Comparison of ENCODE assay signal across 1 cellular context in genomic region chrX:123803331-123803983, GRCh38.
A peak's percentile ranks its signal among the peaks of the same experiment; 100 is the strongest.
TF ChIP-seq lines count a peak whose summit lies in the region.

No MANE protein-coding gene starts in this region.

TF ChIP-seq in HepG2, 621 proteins besides CTCF, POLR2A, EP300 and RAD21 (continued from another document):
- TF ChIP-seq ZNF609 (CRISPR knock-in tag; IDR thresholded peaks at IDR 0.05; ENCODE audit: borderline replicate concordance) (peak; percentile 86), FOXA3 (CRISPR knock-in tag; IDR thresholded peaks at IDR 0.05) (peak; percentile 84), SOX13 (IDR thresholded peaks at IDR 0.05) (peak; percentile 94), SOX13 (CRISPR knock-in tag; conservative IDR thresholded peaks at IDR 0.05 in 1 of 2, IDR thresholded peaks at IDR 0.05 in 1 of 2) (peak in 1 of 2 experiments; percentile 96; a peak in 2 of 4 replicates), ZBTB8A (CRISPR knock-in tag; IDR thresholded peaks at IDR 0.05; ENCODE audit: borderline replicate concordance, low read depth) (no peak), ZKSCAN5 (CRISPR knock-in tag; IDR thresholded peaks at IDR 0.05) (no peak), TAF15 (IDR thresholded peaks at IDR 0.05; ENCODE audit: low read depth, low read length, poor library complexity, severe bottlenecking) (no peak), ZNF557 (CRISPR knock-in tag; IDR thresholded peaks at IDR 0.05) (no peak), HNF4G (IDR thresholded peaks at IDR 0.05; ENCODE audit: borderline replicate concordance, low read depth, low read length) (0 out of 2 replicates have a peak, but pooled peaks have one; percentile 27), HNF4G (CRISPR knock-in tag; IDR thresholded peaks at IDR 0.05; ENCODE audit: borderline replicate concordance, low read depth) (no peak), HOXA3 (CRISPR knock-in tag; IDR thresholded peaks at IDR 0.05) (peak; percentile 67; the same call in 1 of the 2 replicates), DPF2 (CRISPR knock-in tag; IDR thresholded peaks at IDR 0.05; ENCODE audit: borderline replicate concordance, low read depth) (peak; percentile 80), YEATS2 (CRISPR knock-in tag; IDR thresholded peaks at IDR 0.05; ENCODE audit: borderline replicate concordance) (peak; percentile 54; the same call in 1 of the 2 replicates), KDM2A (CRISPR knock-in tag; IDR thresholded peaks at IDR 0.05; ENCODE audit: borderline replicate concordance, low read depth) (no peak), GABPA (IDR thresholded peaks at IDR 0.05; ENCODE audit: low read depth, low read length) (no peak), GABPA (CRISPR knock-in tag; IDR thresholded peaks at IDR 0.05; ENCODE audit: low read depth) (peak; percentile 31; the same call in 1 of the 2 replicates), ZNF792 (CRISPR knock-in tag; IDR thresholded peaks at IDR 0.05) (peak; percentile 79; the same call in 1 of the 2 replicates), SALL2 (CRISPR knock-in tag; IDR thresholded peaks at IDR 0.05) (no peak), PATZ1 (CRISPR knock-in tag; IDR thresholded peaks at IDR 0.05) (0 out of 2 replicates have a peak, but pooled peaks have one; percentile 18), NONO (IDR thresholded peaks at IDR 0.05) (no peak), NONO (CRISPR knock-in tag; conservative IDR thresholded peaks at IDR 0.05) (peak; percentile 46; the same call in 1 of the 2 replicates), ZBTB34 (CRISPR knock-in tag; IDR thresholded peaks at IDR 0.05) (0 out of 2 replicates have a peak, but pooled peaks have one; percentile 65), ATF4 (CRISPR knock-in tag; IDR thresholded peaks at IDR 0.05) (peak in 1 of 2 experiments; percentile 72; a peak in 2 of 4 replicates), ZFX (CRISPR knock-in tag; IDR thresholded peaks at IDR 0.05; ENCODE audit: low read depth) (peak; percentile 73; the same call in 1 of the 2 replicates), ZBTB7B (CRISPR knock-in tag; IDR thresholded peaks at IDR 0.05) (0 out of 2 replicates have a peak, but pooled peaks have one; percentile 19), ZNF710 (CRISPR knock-in tag; IDR thresholded peaks at IDR 0.05; ENCODE audit: borderline replicate concordance) (peak; percentile 83), REPIN1 (CRISPR knock-in tag; IDR thresholded peaks at IDR 0.05; ENCODE audit: borderline replicate concordance, low read depth) (no peak), KLF16 (CRISPR knock-in tag; IDR thresholded peaks at IDR 0.05) (peak in 1 of 2 experiments; percentile 41; a peak in 1 of 4 replicates), SUZ12 (IDR thresholded peaks at IDR 0.05; ENCODE audit: low read depth, low read length) (no peak), ZNF12 (CRISPR knock-in tag; IDR thresholded peaks at IDR 0.05) (0 out of 2 replicates have a peak, but pooled peaks have one; percentile 35), KDM5B (CRISPR knock-in tag; IDR thresholded peaks at IDR 0.05; ENCODE audit: borderline replicate concordance) (no peak), NFE2 (CRISPR knock-in tag; IDR thresholded peaks at IDR 0.05) (no peak)
